Comparison of ENCODE assay signal across 8 cellular contexts in the genomic region with DNA sequence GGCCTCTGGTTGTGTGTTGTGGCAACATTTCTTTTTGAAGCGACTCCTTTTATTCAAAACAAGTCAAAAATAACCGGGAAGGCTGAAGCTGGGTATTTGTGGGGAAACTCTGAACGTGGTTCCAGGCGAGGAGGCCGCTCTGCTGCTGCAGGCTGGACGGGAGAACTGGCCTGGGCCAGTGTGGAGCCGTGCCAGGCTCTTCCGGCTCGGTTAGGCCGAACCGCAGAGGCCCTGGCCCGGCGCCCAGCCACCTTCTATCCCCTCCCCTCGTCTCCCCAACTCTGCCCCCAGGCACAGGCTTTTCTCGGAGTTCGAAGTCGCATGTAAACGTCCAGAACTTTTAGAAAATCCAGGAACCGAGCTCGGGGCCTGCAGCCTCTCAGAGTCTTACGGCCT. TPM values are rescaled to one million over a fixed set of nuclear protein-coding genes. Genes with fewer than 3 reads are reported as not detected.
DNase-seq lines count a peak whose midpoint lies in the region; ATAC-seq and TF ChIP-seq lines count a peak whose summit lies in the region.

No MANE protein-coding gene starts in this region.

- intact Hi-C loops in CD14-positive monocyte (cut with micrococcal nuclease) = no loop called here

- no peaks in the 10 kb centered on the region for H3K36me3 ChIP-seq in mucosa of rectum (ENCODE audit: control insufficient read depth in 2 of 2, insufficient read depth in 2 of 2, low read length in 2 of 2)

- H3K4me1 Mint-ChIP-seq in CD14-positive monocyte = peaks cover 26% of the 10 kb centered on the region
- H3K4me1 Mint-ChIP-seq in activated naive CD8-positive, alpha-beta T cell treated with anti-CD3 and anti-CD28 coated beads for 36 hours = peaks cover 3% of the 10 kb centered on the region

- ATAC-seq in HG02678 (IDR thresholded peaks at IDR 0.05; ENCODE audit: unreplicated experiment) = no peak

- peaks cover 0 to 5% of the 10 kb centered on the region in 2 donors for H3K36me3 Mint-ChIP-seq in CD14-positive monocyte
- peaks cover 3% of the 10 kb centered on the region for H3K36me3 Mint-ChIP-seq in activated naive CD8-positive, alpha-beta T cell treated with anti-CD3 and anti-CD28 coated beads for 36 hours

- peak overlapping the region; percentile 79 to 83 for H3K4me3 Mint-ChIP-seq in CD14-positive monocyte
- peak overlapping the region; percentile 29 for H3K4me3 Mint-ChIP-seq in activated naive CD8-positive, alpha-beta T cell treated with anti-CD3 and anti-CD28 coated beads for 36 hours

- H3K27me3 Mint-ChIP-seq in CD14-positive monocyte (ENCODE audit: low read depth in 3 of 3) = peaks cover 0 to 65% (median 3%) of the 10 kb centered on the region in 3 donors
- no peaks in the 10 kb centered on the region for H3K27me3 Mint-ChIP-seq in activated naive CD8-positive, alpha-beta T cell treated with anti-CD3 and anti-CD28 coated beads for 36 hours

- no peak overlapping the region for H3K9ac ChIP-seq in mucosa of rectum (ENCODE audit: low read depth in 1 of 2, low read length in 2 of 2)

- H3K4me3 ChIP-seq in HL-60 (replicated peaks; ENCODE audit: insufficient read depth, low read length) (no peak overlapping the region), mucosa of rectum (ENCODE audit: low read length in 2 of 2) (no peak overlapping the region)

- H3K27me3 ChIP-seq in HL-60 (ENCODE audit: insufficient read depth, poor library complexity, severe bottlenecking) = no peaks in the 10 kb centered on the region
- H3K27me3 ChIP-seq in mucosa of rectum (ENCODE audit: control insufficient read depth in 2 of 2, insufficient read depth in 2 of 2, low read length in 2 of 2) = peaks cover 6% of the 10 kb centered on the region in 2 donors

- peaks cover 0 to 38% (median 16%) of the 10 kb centered on the region in 7 donors for H3K9me3 Mint-ChIP-seq in CD14-positive monocyte
- no peaks in the 10 kb centered on the region for H3K9me3 Mint-ChIP-seq in activated naive CD8-positive, alpha-beta T cell treated with anti-CD3 and anti-CD28 coated beads for 36 hours

- DNase-seq in CD14-positive monocyte (ENCODE audit: low spot score) (no peak), HL-60 (ENCODE audit: low read depth in 1 of 2, low spot score in 1 of 2) (peak in 1 of 2 experiments; percentile 49), NCI-H82 treated with DMSO at 0.1 percent for 48 hours (lab: John Stamatoyannopoulos, UW; ENCODE audit: unreplicated experiment) (no peak), HuH-7 (ENCODE audit: low spot score) (no peak), NCI-H2227 treated with DMSO at 0.1 percent for 48 hours (lab: John Stamatoyannopoulos, UW) (no peak)
- DNase-seq in activated naive CD8-positive, alpha-beta T cell treated with anti-CD3 and anti-CD28 coated beads for 36 hours = no peak

- no peaks in the 10 kb centered on the region for H3K9me3 ChIP-seq in mucosa of rectum (ENCODE audit: control insufficient read depth in 2 of 2, low read length in 2 of 2)

- H3K4me1 ChIP-seq in mucosa of rectum (ENCODE audit: control insufficient read depth in 2 of 2, insufficient read depth in 2 of 2, low read length in 2 of 2) = peaks cover 5 to 6% of the 10 kb centered on the region in 2 donors

- H3K27ac ChIP-seq in HL-60 (replicated peaks) = peak overlapping the region; percentile 87
- H3K27ac ChIP-seq in mucosa of rectum (ENCODE audit: low read depth in 2 of 2, low read length in 2 of 2) = peak overlapping the region; percentile 15 to 43

- H3K27ac Mint-ChIP-seq in CD14-positive monocyte = peak overlapping the region in 3 of 7 donors; percentile 13 to 48 (median 17)
- H3K27ac Mint-ChIP-seq in activated naive CD8-positive, alpha-beta T cell treated with anti-CD3 and anti-CD28 coated beads for 36 hours = peak overlapping the region; percentile 48

- TF ChIP-seq CTCF in CD14-positive monocyte (IDR thresholded peaks at IDR 0.05) (no peak), HL-60 (IDR thresholded peaks at IDR 0.05; ENCODE audit: insufficient read depth, low read length) (no peak)

RNA-seq across cellular contexts. Expression of a gene that starts 2.4 kb away (rescaled TPM):
- 1 to 10 TPM; 1.1 to 2.6 TPM for polyA plus RNA-seq in CD14-positive monocyte
- total RNA-seq in activated naive CD8-positive, alpha-beta T cell treated with anti-CD3 and anti-CD28 coated beads for 36 hours = 10 to 100 TPM; 32.3 to 36.0 TPM
